22 cellular contexts compared by ENCODE assay signal in the genomic region with DNA sequence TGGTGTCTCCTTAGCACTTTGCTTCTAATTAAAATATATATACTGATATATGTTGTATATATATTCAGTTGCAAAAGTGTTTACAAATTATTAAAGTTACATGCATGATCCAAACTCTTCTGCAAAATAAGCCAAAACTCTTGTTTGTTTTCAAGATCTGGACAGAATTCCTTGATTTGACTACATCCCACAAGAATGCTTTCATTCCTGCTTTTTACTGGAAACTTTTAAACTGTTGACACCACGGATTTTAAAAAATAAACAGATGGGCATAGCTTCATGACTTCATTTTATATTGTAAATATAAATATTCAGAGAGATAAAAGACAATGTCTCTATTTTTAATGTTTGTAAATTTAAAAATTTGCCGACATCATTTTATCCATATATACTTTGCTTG.
DNase-seq lines count a peak whose midpoint lies in the region; ATAC-seq and TF ChIP-seq lines count a peak whose summit lies in the region.
"Had no signal": no experiment of that assay in that cellular context is flagged by ENCODE, and none has a peak within 500 bp of the region (broad histone marks: within the 10 kb centered on the region; RNA-seq: fewer than 3 reads in every experiment).

No MANE protein-coding gene starts in this region.

- ATAC-seq in HG03045 (IDR thresholded peaks at IDR 0.05; ENCODE audit: unreplicated experiment), result no peak
- ATAC-seq: activated naive CD4-positive, alpha-beta T cell treated with anti-CD3 and anti-CD28 coated beads, Interleukin-2, amount 50 U/mL, for 72 hours; HCT116; left colon; right lobe of liver had no signal

- H4K20me1 ChIP-seq in osteoblast (ENCODE audit: insufficient read depth, low read length), result no peaks in the 10 kb centered on the region

- H3K36me3 ChIP-seq in osteoblast (ENCODE audit: insufficient read depth, low read length), result no peaks in the 10 kb centered on the region
- H3K36me3 ChIP-seq in A673 (ENCODE audit: insufficient read depth, low read length, poor library complexity, severe bottlenecking), result no peaks in the 10 kb centered on the region
- H3K36me3 ChIP-seq: BE2C, cardiac muscle cell, right lobe of liver had no signal

- intact Hi-C loops in A673 (cut with micrococcal nuclease; ENCODE audit: unreplicated experiment), result no loop called here

- no peak overlapping the region for H2AFZ ChIP-seq in osteoblast (ENCODE audit: low read length)

- TF ChIP-seq CTCF in osteoblast (IDR thresholded peaks at IDR 0.05; ENCODE audit: extremely low read depth, low read depth, low read length) (no peak), A673 (conservative IDR thresholded peaks at IDR 0.05; ENCODE audit: low read depth, low read length) (no peak)

- POLR2A ChIA-PET in A673 (lab: Charles Lee; ENCODE audit: low non-redundant PET), result no interaction called here

- no peaks in the 10 kb centered on the region for H3K79me2 ChIP-seq in osteoblast (ENCODE audit: insufficient read depth, low read length)

- DNase-seq in EH (ENCODE audit: low read depth) (peak; percentile 68), M059J (ENCODE audit: low read depth) (peak; percentile 59), fibroblast of peridontal ligament (ENCODE audit: extremely low read depth) (peak; percentile 79), osteoblast (ENCODE audit: insufficient read length, low spot score, missing footprints) (no peak), A673 (ENCODE audit: low spot score) (no peak), activated T-cell treated with anti-CD3 and anti-CD28 coated beads for 4 hours (no peak)
- DNase-seq: activated CD4-positive, alpha-beta memory T cell treated with anti-CD3 and anti-CD28 coated beads for 36 hours; activated T-cell treated with anti-CD3 and anti-CD28 coated beads, Interleukin-2, amount 50 U/mL, for 24 hours; BE2C; Calu3; effector CD8-positive, alpha-beta T cell; left colon; NCI-H1092 treated with DMSO at 0.1 percent for 48 hours; NCI-H2081; NCI-H510A; right lobe of liver; stimulated activated naive CD4-positive, alpha-beta T cell treated with Interleukin-2 at 50 U/mL for 16 hours; T-helper 1 cell had no signal

- BruUV-seq in A673 (replicated peaks; lab: Mats Ljungman, UMichigan), result no TSS peak

- H3K4me3 ChIP-seq in osteoblast (ENCODE audit: insufficient read depth, low read length) (no peak overlapping the region), A673 (ENCODE audit: low read depth, low read length, poor library complexity, severe bottlenecking) (no peak overlapping the region)
- H3K4me3 ChIP-seq: cardiac muscle cell, right lobe of liver had no signal

- H3K27me3 ChIP-seq in osteoblast (ENCODE audit: insufficient read depth, low read length), result no peaks in the 10 kb centered on the region
- H3K27me3 ChIP-seq in A673 (replicated peaks; ENCODE audit: insufficient read depth, low read depth, low read length, poor library complexity), result no peaks in the 10 kb centered on the region
- H3K27me3 ChIP-seq: BE2C, cardiac muscle cell had no signal

- peak overlapping the region; percentile 13 for H3K4me2 ChIP-seq in osteoblast (ENCODE audit: insufficient read depth, low read length)

- CTCF ChIA-PET in A673 (lab: Charles Lee), result no interaction called here

- peaks cover 10% of the 10 kb centered on the region for H3K4me1 ChIP-seq in osteoblast (ENCODE audit: insufficient read depth, low read length)
- no peaks in the 10 kb centered on the region for H3K4me1 ChIP-seq in A673 (ENCODE audit: insufficient read depth, low read length, poor library complexity, severe bottlenecking)
- H3K4me1 ChIP-seq: BE2C, right lobe of liver had no signal

- H3K9me3 ChIP-seq in osteoblast (ENCODE audit: low read depth, low read length) (no peaks in the 10 kb centered on the region), A673 (ENCODE audit: low read depth, low read length, poor library complexity, severe bottlenecking) (no peaks in the 10 kb centered on the region)
- H3K9me3 ChIP-seq: BE2C, right lobe of liver had no signal

- H3K27ac ChIP-seq in osteoblast (ENCODE audit: low read depth, low read length) (no peak overlapping the region), A673 (ENCODE audit: low read depth, low read length, poor library complexity, severe bottlenecking) (no peak overlapping the region)
- H3K27ac ChIP-seq: cardiac muscle cell, right lobe of liver had no signal

Comparison
In these comparisons a context has a peak if more than half of its experiments do, and no peak if none do; other contexts are left out.
1. DNase-seq: peak in EH (single experiment), M059J (single experiment) and fibroblast of peridontal ligament (single experiment); none in osteoblast (single experiment), A673 (single experiment) and activated T-cell treated with anti-CD3 and anti-CD28 coated beads for 4 hours (single experiment).